ENCODE assay signal across 15 cellular contexts in genomic region chr4:53695540-53696463, GRCh38.
A peak's percentile ranks its signal among the peaks of the same experiment; 100 is the strongest.
DNase-seq lines count a peak whose midpoint lies in the region; ATAC-seq, FAIRE-seq and TF ChIP-seq lines count a peak whose summit lies in the region.
"Had no signal": no experiment of that assay in that cellular context is flagged by ENCODE, and none has a peak within 500 bp of the region (broad histone marks: within the 10 kb centered on the region; RNA-seq: fewer than 3 reads in every experiment).

No MANE protein-coding gene starts in this region.

- no peaks in the 10 kb centered on the region for H3K9me3 ChIP-seq in kidney (ENCODE audit: control insufficient read depth in 1 of 2, low read length in 2 of 2)
- H3K9me3 ChIP-seq: Caco-2, SJCRH30 had no signal

- H3K36me3 ChIP-seq in kidney (ENCODE audit: control insufficient read depth in 1 of 2, insufficient read depth in 2 of 2, low read length in 2 of 2) = no peaks in the 10 kb centered on the region
- H3K36me3 ChIP-seq: SJCRH30 had no signal

- peak overlapping the region in 1 of 2 donors; percentile 7 for H3K4me3 ChIP-seq in kidney (ENCODE audit: low read length in 2 of 2)
- H3K4me3 ChIP-seq: coronary artery, SJCRH30 had no signal

- peaks cover 4 to 6% of the 10 kb centered on the region in 2 donors for H3K9me3 Mint-ChIP-seq in stimulated activated naive B cell treated with anti-CD40 and anti-IgM and Interleukin-4, amounts not matched to agents 10 μg/mL and 1 μg/mL and 100 μg/mL, for 72 hours
- H3K9me3 Mint-ChIP-seq in stimulated activated effector memory CD8-positive, alpha-beta T cell treated with anti-CD3 and anti-CD28 coated beads, Interleukin-12 subunit alpha, Interleukin-12 subunit beta, amount 100 ng/mL, for 72 hours = no peaks in the 10 kb centered on the region
- H3K9me3 Mint-ChIP-seq: activated CD8-positive, alpha-beta T cell treated with anti-CD3 and anti-CD28 coated beads for 36 hours had no signal

- peaks cover 0 to 3% of the 10 kb centered on the region in 2 donors for H3K27me3 Mint-ChIP-seq in stimulated activated naive B cell treated with anti-CD40 and anti-IgM and Interleukin-4, amounts not matched to agents 10 μg/mL and 1 μg/mL and 100 μg/mL, for 72 hours

- no peak overlapping the region for H3K4me3 Mint-ChIP-seq in stimulated activated naive B cell treated with anti-CD40 and anti-IgM and Interleukin-4, amounts not matched to agents 10 μg/mL and 1 μg/mL and 100 μg/mL, for 72 hours
- no peak overlapping the region for H3K4me3 Mint-ChIP-seq in stimulated activated effector memory CD8-positive, alpha-beta T cell treated with anti-CD3 and anti-CD28 coated beads, Interleukin-12 subunit alpha, Interleukin-12 subunit beta, amount 100 ng/mL, for 72 hours
- H3K4me3 Mint-ChIP-seq: activated CD8-positive, alpha-beta T cell treated with anti-CD3 and anti-CD28 coated beads for 36 hours; memory B cell had no signal

- peaks cover 4 to 10% of the 10 kb centered on the region in 2 donors for H3K4me1 Mint-ChIP-seq in stimulated activated naive B cell treated with anti-CD40 and anti-IgM and Interleukin-4, amounts not matched to agents 10 μg/mL and 1 μg/mL and 100 μg/mL, for 72 hours
- H3K4me1 Mint-ChIP-seq in stimulated activated effector memory CD8-positive, alpha-beta T cell treated with anti-CD3 and anti-CD28 coated beads, Interleukin-12 subunit alpha, Interleukin-12 subunit beta, amount 100 ng/mL, for 72 hours = no peaks in the 10 kb centered on the region

- no peak for FAIRE-seq in kidney (lab: Jason Lieb, UNC)

- H3K9ac ChIP-seq in kidney (ENCODE audit: low read length in 2 of 2) = no peak overlapping the region

- H3K27ac ChIP-seq in kidney (ENCODE audit: low read depth in 2 of 2, low read length in 2 of 2) = no peak overlapping the region
- H3K27ac ChIP-seq: coronary artery, SJCRH30 had no signal

- H3K36me3 Mint-ChIP-seq in stimulated activated naive B cell treated with anti-CD40 and anti-IgM and Interleukin-4, amounts not matched to agents 10 μg/mL and 1 μg/mL and 100 μg/mL, for 72 hours = peaks cover 0 to 3% of the 10 kb centered on the region in 2 donors
- H3K36me3 Mint-ChIP-seq in stimulated activated effector memory CD8-positive, alpha-beta T cell treated with anti-CD3 and anti-CD28 coated beads, Interleukin-12 subunit alpha, Interleukin-12 subunit beta, amount 100 ng/mL, for 72 hours = no peaks in the 10 kb centered on the region
- H3K36me3 Mint-ChIP-seq: memory B cell had no signal

- intact Hi-C loops in kidney (cut with DNase I) = no loop called here

- no peak for TF ChIP-seq CTCF in kidney (IDR thresholded peaks at IDR 0.05; ENCODE audit: borderline replicate concordance, extremely low read depth, insufficient read depth)

- peak; percentile 92 for ATAC-seq in GM18907 (IDR thresholded peaks at IDR 0.05; ENCODE audit: unreplicated experiment)
- ATAC-seq in GM21717 (IDR thresholded peaks at IDR 0.05; ENCODE audit: unreplicated experiment) = peak; percentile 79
- peak; percentile 91 for ATAC-seq in HG03432 (IDR thresholded peaks at IDR 0.05; ENCODE audit: unreplicated experiment)
- ATAC-seq in stimulated activated naive B cell treated with anti-CD40 and anti-IgM and Interleukin-4, amounts not matched to agents 10 μg/mL and 1 μg/mL and 100 μg/mL, for 72 hours (replicated peaks) = no peak
- no peak for ATAC-seq in stimulated activated effector memory CD8-positive, alpha-beta T cell treated with anti-CD3 and anti-CD28 coated beads, Interleukin-12 subunit alpha, Interleukin-12 subunit beta, amount 100 ng/mL, for 72 hours
- ATAC-seq: activated CD8-positive, alpha-beta T cell treated with anti-CD3 and anti-CD28 coated beads for 36 hours; right cardiac atrium had no signal

- peak; percentile 53 for DNase-seq in kidney
- no peak for DNase-seq in activated CD4-positive, CD25-positive, alpha-beta regulatory T cell (lab: John Stamatoyannopoulos, UW)
- DNase-seq in stimulated activated naive B cell treated with anti-CD40 and anti-IgM and Interleukin-4, amounts not matched to agents 10 μg/mL and 1 μg/mL and 100 μg/mL, for 72 hours = no peak
- DNase-seq in stimulated activated CD4-positive, alpha-beta T cell treated with anti-CD3 and anti-CD28 coated beads, Interleukin-4, amount 100 ng/mL, for 4 hours = no peak
- DNase-seq in stimulated activated effector memory CD8-positive, alpha-beta T cell treated with anti-CD3 and anti-CD28 coated beads, Interleukin-12 subunit alpha, Interleukin-12 subunit beta, amount 100 ng/mL, for 72 hours (ENCODE audit: low spot score in 2 of 2) = no peak
- DNase-seq: activated CD8-positive, alpha-beta T cell treated with anti-CD3 and anti-CD28 coated beads for 36 hours; activated naive CD4-positive, alpha-beta T cell treated with anti-CD3 and anti-CD28 coated beads, Interleukin-2, amount 50 U/mL, for 16 hours; Caco-2; right cardiac atrium; SJCRH30 had no signal

- H3K4me1 ChIP-seq in kidney (ENCODE audit: control insufficient read depth in 1 of 2, insufficient read depth in 1 of 2, low read depth in 1 of 2, low read length in 2 of 2) = peaks cover 0 to 2% of the 10 kb centered on the region in 2 donors
- H3K4me1 ChIP-seq: Caco-2, SJCRH30 had no signal

- H3K27ac Mint-ChIP-seq in stimulated activated naive B cell treated with anti-CD40 and anti-IgM and Interleukin-4, amounts not matched to agents 10 μg/mL and 1 μg/mL and 100 μg/mL, for 72 hours = no peak overlapping the region
- no peak overlapping the region for H3K27ac Mint-ChIP-seq in stimulated activated effector memory CD8-positive, alpha-beta T cell treated with anti-CD3 and anti-CD28 coated beads, Interleukin-12 subunit alpha, Interleukin-12 subunit beta, amount 100 ng/mL, for 72 hours
- H3K27ac Mint-ChIP-seq: activated CD8-positive, alpha-beta T cell treated with anti-CD3 and anti-CD28 coated beads for 36 hours; memory B cell had no signal

Comparison
In these comparisons a context has a peak if more than half of its experiments do, and no peak if none do; other contexts are left out.
1. ATAC-seq: peak in GM18907 (single experiment), GM21717 (single experiment) and HG03432 (single experiment); none in stimulated activated naive B cell treated with anti-CD40 and anti-IgM and Interleukin-4, amounts not matched to agents 10 μg/mL and 1 μg/mL and 100 μg/mL, for 72 hours (0 of 2) and stimulated activated effector memory CD8-positive, alpha-beta T cell treated with anti-CD3 and anti-CD28 coated beads, Interleukin-12 subunit alpha, Interleukin-12 subunit beta, amount 100 ng/mL, for 72 hours (single experiment).